12 cellular contexts compared by ENCODE assay signal in genomic region chr4:10008208-10009005, GRCh38. TPM values are rescaled to one million over a fixed set of nuclear protein-coding genes. Genes with fewer than 3 reads are reported as not detected.
DNase-seq lines count a peak whose midpoint lies in the region; ATAC-seq and TF ChIP-seq lines count a peak whose summit lies in the region.
"Had no signal": no experiment of that assay in that cellular context is flagged by ENCODE, and none has a peak within 500 bp of the region (broad histone marks: within the 10 kb centered on the region; RNA-seq: fewer than 3 reads in every experiment).

No MANE protein-coding gene starts in this region.

- H3K27ac ChIP-seq in suprapubic skin: no peak overlapping the region

- no peak for TF ChIP-seq POLR2A in suprapubic skin (IDR thresholded peaks at IDR 0.05)

- H3K36me3 ChIP-seq in suprapubic skin: no peaks in the 10 kb centered on the region

- CTCF ChIA-PET in activated CD8-positive, alpha-beta T cell treated with anti-CD3 and anti-CD28 coated beads, Interleukin-2, amount 10 ng/mL, durations not matched to agents 7 days and 5 days (lab: Charles Lee): interaction anchor here (1.4 to 2.5 kb wide), 2 partner anchors 11 to 12 kb away, joined by 3 to 8 read pairs; no protein-coding TSS in a partner anchor

- peaks cover 37% of the 10 kb centered on the region for H3K4me1 ChIP-seq in suprapubic skin

- peak; percentile 41 for DNase-seq in EH (ENCODE audit: low read depth)
- peak; percentile 15 to 42 for DNase-seq in NCI-H526 (lab: John Stamatoyannopoulos, UW)
- DNase-seq in dermis microvascular lymphatic vessel endothelial cell (ENCODE audit: low read depth in 2 of 2): peak; percentile 55 to 80
- DNase-seq in renal cortical epithelial cell (ENCODE audit: low read depth): peak; percentile 37
- DNase-seq in suprapubic skin (ENCODE audit: low spot score in 2 of 2): no peak
- DNase-seq in activated CD8-positive, alpha-beta T cell treated with anti-CD3 and anti-CD28 coated beads, Interleukin-2, amount 10 ng/mL, durations not matched to agents 7 days and 5 days: no peak
- DNase-seq in left lobe of liver (ENCODE audit: low spot score): no peak
- DNase-seq: activated CD4-positive, alpha-beta memory T cell treated with anti-CD3 and anti-CD28 coated beads, Interleukin-2, amount 10 ng/mL, durations not matched to agents 7 days and 5 days; effector memory CD8-positive, alpha-beta T cell had no signal

- peaks cover 8% of the 10 kb centered on the region for H3K36me3 Mint-ChIP-seq in activated CD8-positive, alpha-beta T cell treated with anti-CD3 and anti-CD28 coated beads, Interleukin-2, amount 10 ng/mL, durations not matched to agents 7 days and 5 days (ENCODE audit: low read depth)
- H3K36me3 Mint-ChIP-seq: natural killer cell treated with Interleukin-12 subunit alpha and Interleukin-12 subunit beta and Interleukin-15 and Interleukin-18, amount 100 ng/mL, for 72 hours had no signal

- H3K27me3 ChIP-seq in suprapubic skin: no peaks in the 10 kb centered on the region

- POLR2A ChIA-PET in activated CD8-positive, alpha-beta T cell treated with anti-CD3 and anti-CD28 coated beads, Interleukin-2, amount 10 ng/mL, durations not matched to agents 7 days and 5 days (lab: Charles Lee): interaction anchor here (1.1 kb wide), 1 partner anchor 46 kb away, joined by 3 read pairs; no protein-coding TSS in a partner anchor

- ATAC-seq in activated CD8-positive, alpha-beta T cell treated with anti-CD3 and anti-CD28 coated beads, Interleukin-2, amount 10 ng/mL, durations not matched to agents 7 days and 5 days: no peak
- no peak for ATAC-seq in left lobe of liver
- ATAC-seq: effector memory CD8-positive, alpha-beta T cell; natural killer cell treated with Interleukin-12 subunit alpha and Interleukin-12 subunit beta and Interleukin-15 and Interleukin-18, amount 100 ng/mL, for 72 hours had no signal

- H3K9me3 Mint-ChIP-seq in activated CD8-positive, alpha-beta T cell treated with anti-CD3 and anti-CD28 coated beads, Interleukin-2, amount 10 ng/mL, durations not matched to agents 7 days and 5 days (ENCODE audit: insufficient read depth): no peaks in the 10 kb centered on the region
- H3K9me3 Mint-ChIP-seq: effector memory CD8-positive, alpha-beta T cell; natural killer cell treated with Interleukin-12 subunit alpha and Interleukin-12 subunit beta and Interleukin-15 and Interleukin-18, amount 100 ng/mL, for 72 hours had no signal

- 50% methylated on average over 6 of the region's 6 CpGs for WGBS in suprapubic skin

- H3K4me3 ChIP-seq in suprapubic skin: no peak overlapping the region

- no peak for TF ChIP-seq EP300 in suprapubic skin (IDR thresholded peaks at IDR 0.05)

- no peak for TF ChIP-seq CTCF in suprapubic skin (IDR thresholded peaks at IDR 0.05)

- peaks cover 62% of the 10 kb centered on the region for H3K4me1 Mint-ChIP-seq in activated CD8-positive, alpha-beta T cell treated with anti-CD3 and anti-CD28 coated beads, Interleukin-2, amount 10 ng/mL, durations not matched to agents 7 days and 5 days (ENCODE audit: low read depth)

- H3K27me3 Mint-ChIP-seq in activated CD8-positive, alpha-beta T cell treated with anti-CD3 and anti-CD28 coated beads, Interleukin-2, amount 10 ng/mL, durations not matched to agents 7 days and 5 days (ENCODE audit: low read depth): no peaks in the 10 kb centered on the region
- H3K27me3 Mint-ChIP-seq: activated CD4-positive, alpha-beta memory T cell treated with anti-CD3 and anti-CD28 coated beads, Interleukin-2, amount 10 ng/mL, durations not matched to agents 7 days and 5 days; activated naive CD8-positive, alpha-beta T cell; effector memory CD8-positive, alpha-beta T cell; natural killer cell treated with Interleukin-12 subunit alpha and Interleukin-12 subunit beta and Interleukin-15 and Interleukin-18, amount 100 ng/mL, for 72 hours had no signal

- no peak overlapping the region for H3K4me3 Mint-ChIP-seq in activated CD8-positive, alpha-beta T cell treated with anti-CD3 and anti-CD28 coated beads, Interleukin-2, amount 10 ng/mL, durations not matched to agents 7 days and 5 days
- H3K4me3 Mint-ChIP-seq: activated CD4-positive, alpha-beta memory T cell treated with anti-CD3 and anti-CD28 coated beads, Interleukin-2, amount 10 ng/mL, durations not matched to agents 7 days and 5 days; activated naive CD8-positive, alpha-beta T cell; effector memory CD8-positive, alpha-beta T cell; natural killer cell treated with Interleukin-12 subunit alpha and Interleukin-12 subunit beta and Interleukin-15 and Interleukin-18, amount 100 ng/mL, for 72 hours had no signal

- H3K27ac Mint-ChIP-seq in activated CD8-positive, alpha-beta T cell treated with anti-CD3 and anti-CD28 coated beads, Interleukin-2, amount 10 ng/mL, durations not matched to agents 7 days and 5 days: no peak overlapping the region
- H3K27ac Mint-ChIP-seq: activated CD4-positive, alpha-beta memory T cell treated with anti-CD3 and anti-CD28 coated beads, Interleukin-2, amount 10 ng/mL, durations not matched to agents 7 days and 5 days; activated naive CD8-positive, alpha-beta T cell; effector memory CD8-positive, alpha-beta T cell had no signal

- no peaks in the 10 kb centered on the region for H3K9me3 ChIP-seq in suprapubic skin

RNA-seq across cellular contexts. Expression of gene SLC2A9, which starts 12.9 kb away (rescaled TPM):
- total RNA-seq in dermis microvascular lymphatic vessel endothelial cell (0.90 and 1.1 TPM in 2 replicates), renal cortical epithelial cell (30.4 and 37.8 TPM in 2 replicates), suprapubic skin (1 to 10 TPM; 3.5 to 9.2 (median 8.1) TPM), left lobe of liver (21.7 TPM)
- total RNA-seq in activated CD8-positive, alpha-beta T cell treated with anti-CD3 and anti-CD28 coated beads, Interleukin-2, amount 10 ng/mL, durations not matched to agents 7 days and 5 days: 1 to 10 TPM; 1.3 to 1.7 TPM
- total RNA-seq: NCI-H460 had no signal

Comparison
In these comparisons a context has a peak if more than half of its experiments do, and no peak if none do; other contexts are left out.
1. DNase-seq: peak in EH (single experiment), NCI-H526 (2 of 2), dermis microvascular lymphatic vessel endothelial cell (2 of 2) and renal cortical epithelial cell (single experiment); none in suprapubic skin (0 of 2), activated CD8-positive, alpha-beta T cell treated with anti-CD3 and anti-CD28 coated beads, Interleukin-2, amount 10 ng/mL, durations not matched to agents 7 days and 5 days (single experiment) and left lobe of liver (single experiment).